In the genomic region with DNA sequence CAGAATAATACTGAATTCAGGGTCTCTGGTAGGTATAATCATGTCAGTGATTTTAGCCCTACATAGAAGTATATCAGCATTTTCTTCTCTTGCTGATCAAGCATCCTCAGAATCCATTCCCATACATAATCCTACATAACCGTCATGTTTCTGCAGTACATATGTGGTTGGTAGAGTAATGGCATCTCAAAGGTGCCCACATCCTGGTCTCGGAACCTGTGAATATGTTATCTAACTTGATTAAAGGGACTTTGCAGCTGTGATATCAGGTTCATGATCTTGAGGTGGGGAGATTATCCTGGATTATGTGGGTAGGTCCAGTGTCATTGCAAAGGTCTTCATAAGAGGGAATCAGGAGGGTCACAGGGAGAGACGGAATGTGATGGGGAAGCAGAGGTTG, we compare ENCODE assay signal across 34 cellular contexts.
"Had no signal": no experiment of that assay in that cellular context is flagged by ENCODE, and none has a peak within 500 bp of the region (broad histone marks: within the 10 kb centered on the region; RNA-seq: fewer than 3 reads in every experiment).

No MANE protein-coding gene starts in this region.

- H3K27me3 Mint-ChIP-seq: activated CD4-positive, alpha-beta memory T cell treated with anti-CD3 and anti-CD28 coated beads, Interleukin-2, amount 10 ng/mL, durations not matched to agents 7 days and 5 days; activated CD4-positive, alpha-beta T cell treated with anti-CD3 and anti-CD28 coated beads for 36 hours; activated CD4-positive, alpha-beta T cell treated with anti-CD3 and anti-CD28 coated beads, Interleukin-2, amount 10 ng/mL, durations not matched to agents 7 days and 5 days; activated CD8-positive, alpha-beta memory T cell treated with anti-CD3 and anti-CD28 coated beads, Interleukin-2, amount 10 ng/mL, durations not matched to agents 7 days and 5 days; activated naive CD4-positive, alpha-beta T cell treated with anti-CD3 and anti-CD28 coated beads, Interleukin-2, amount 10 ng/mL, durations not matched to agents 7 days and 5 days; activated naive CD4-positive, alpha-beta T cell treated with anti-CD3 and anti-CD28 coated beads, Interleukin-2, amount 50 U/mL, for 24 hours; activated naive CD8-positive, alpha-beta T cell; activated naive CD8-positive, alpha-beta T cell treated with anti-CD3 and anti-CD28 coated beads, Interleukin-2, amount 10 ng/mL, durations not matched to agents 7 days and 5 days; activated naive CD8-positive, alpha-beta T cell treated with anti-CD3 and anti-CD28 coated beads, Interleukin-2, amount 50 U/mL, for 24 hours; activated T-cell treated with anti-CD3 and anti-CD28 coated beads, Interleukin-2, amount 50 U/mL, for 24 hours had no signal

- H3K4me3 ChIP-seq: body of pancreas, breast epithelium had no signal

- H3K4me3 Mint-ChIP-seq: activated CD4-positive, alpha-beta memory T cell treated with anti-CD3 and anti-CD28 coated beads, Interleukin-2, amount 10 ng/mL, durations not matched to agents 7 days and 5 days; activated CD4-positive, alpha-beta T cell treated with anti-CD3 and anti-CD28 coated beads for 36 hours; activated CD4-positive, alpha-beta T cell treated with anti-CD3 and anti-CD28 coated beads, Interleukin-2, amount 10 ng/mL, durations not matched to agents 7 days and 5 days; activated CD8-positive, alpha-beta memory T cell treated with anti-CD3 and anti-CD28 coated beads, Interleukin-2, amount 10 ng/mL, durations not matched to agents 7 days and 5 days; activated CD8-positive, alpha-beta T cell treated with anti-CD3 and anti-CD28 coated beads, Interleukin-2, amount 10 ng/mL, durations not matched to agents 7 days and 5 days; activated naive CD4-positive, alpha-beta T cell treated with anti-CD3 and anti-CD28 coated beads, Interleukin-2, amount 10 ng/mL, durations not matched to agents 7 days and 5 days; activated naive CD4-positive, alpha-beta T cell treated with anti-CD3 and anti-CD28 coated beads, Interleukin-2, amount 50 U/mL, for 24 hours; activated naive CD8-positive, alpha-beta T cell; activated naive CD8-positive, alpha-beta T cell treated with anti-CD3 and anti-CD28 coated beads, Interleukin-2, amount 10 ng/mL, durations not matched to agents 7 days and 5 days; activated naive CD8-positive, alpha-beta T cell treated with anti-CD3 and anti-CD28 coated beads, Interleukin-2, amount 50 U/mL, for 24 hours; activated T-cell treated with anti-CD3 and anti-CD28 coated beads, Interleukin-2, amount 50 U/mL, for 24 hours; T-helper 2 cell treated with Interferon-gamma antibody and Interleukin-4, amounts not matched to agents 5 μg/mL and 100 μg/mL, for 36 hours had no signal

- H3K27ac ChIP-seq: body of pancreas, brain microvascular endothelial cell, breast epithelium, VCaP had no signal

- H3K4me1 ChIP-seq: body of pancreas, breast epithelium had no signal

- H3K4me1 Mint-ChIP-seq: activated CD4-positive, alpha-beta memory T cell treated with anti-CD3 and anti-CD28 coated beads, Interleukin-2, amount 10 ng/mL, durations not matched to agents 7 days and 5 days; activated CD4-positive, alpha-beta T cell treated with anti-CD3 and anti-CD28 coated beads for 36 hours; activated CD4-positive, alpha-beta T cell treated with anti-CD3 and anti-CD28 coated beads, Interleukin-2, amount 10 ng/mL, durations not matched to agents 7 days and 5 days; activated CD8-positive, alpha-beta memory T cell treated with anti-CD3 and anti-CD28 coated beads, Interleukin-2, amount 10 ng/mL, durations not matched to agents 7 days and 5 days; activated naive CD4-positive, alpha-beta T cell treated with anti-CD3 and anti-CD28 coated beads, Interleukin-2, amount 10 ng/mL, durations not matched to agents 7 days and 5 days; activated naive CD4-positive, alpha-beta T cell treated with anti-CD3 and anti-CD28 coated beads, Interleukin-2, amount 50 U/mL, for 24 hours; activated naive CD8-positive, alpha-beta T cell treated with anti-CD3 and anti-CD28 coated beads, Interleukin-2, amount 10 ng/mL, durations not matched to agents 7 days and 5 days; activated naive CD8-positive, alpha-beta T cell treated with anti-CD3 and anti-CD28 coated beads, Interleukin-2, amount 50 U/mL, for 24 hours had no signal

- H3K9me3 ChIP-seq: body of pancreas, breast epithelium had no signal

- H3K27me3 ChIP-seq: body of pancreas, brain microvascular endothelial cell, breast epithelium had no signal

- H3K9me3 Mint-ChIP-seq: activated CD4-positive, alpha-beta memory T cell treated with anti-CD3 and anti-CD28 coated beads, Interleukin-2, amount 10 ng/mL, durations not matched to agents 7 days and 5 days; activated CD4-positive, alpha-beta T cell treated with anti-CD3 and anti-CD28 coated beads, Interleukin-2, amount 10 ng/mL, durations not matched to agents 7 days and 5 days; activated naive CD4-positive, alpha-beta T cell treated with anti-CD3 and anti-CD28 coated beads, Interleukin-2, amount 10 ng/mL, durations not matched to agents 7 days and 5 days; activated naive CD4-positive, alpha-beta T cell treated with anti-CD3 and anti-CD28 coated beads, Interleukin-2, amount 50 U/mL, for 24 hours; activated naive CD8-positive, alpha-beta T cell treated with anti-CD3 and anti-CD28 coated beads, Interleukin-2, amount 10 ng/mL, durations not matched to agents 7 days and 5 days; activated naive CD8-positive, alpha-beta T cell treated with anti-CD3 and anti-CD28 coated beads, Interleukin-2, amount 50 U/mL, for 24 hours; activated T-cell treated with anti-CD3 and anti-CD28 coated beads, Interleukin-2, amount 50 U/mL, for 24 hours; activated T-helper 2 cell treated with anti-CD3 and anti-CD28 coated beads, Interferon-gamma antibody, Interleukin-2, Interleukin-4, amounts not matched to agents 10 μg/mL and 5 μg/mL and 100 μg/mL, durations not matched to agents 14 hours and 24 hours and 36 hours; T-helper 2 cell treated with Interferon-gamma antibody and Interleukin-4, amounts not matched to agents 5 μg/mL and 100 μg/mL, for 36 hours had no signal

- DNase-seq: activated CD4-positive, alpha-beta memory T cell treated with anti-CD3 and anti-CD28 coated beads, Interleukin-2, amount 10 ng/mL, durations not matched to agents 7 days and 5 days; activated CD4-positive, alpha-beta T cell treated with anti-CD3 and anti-CD28 coated beads for 1 hour; activated CD4-positive, alpha-beta T cell treated with anti-CD3 and anti-CD28 coated beads for 36 hours; activated CD4-positive, alpha-beta T cell treated with anti-CD3 and anti-CD28 coated beads for 48 hours; activated CD4-positive, alpha-beta T cell treated with anti-CD3 and anti-CD28 coated beads, Interleukin-2, amount 10 ng/mL, durations not matched to agents 7 days and 5 days; activated CD4-positive, alpha-beta T cell treated with anti-CD3 and anti-CD28 coated beads, Interleukin-2, amount 50 U/mL, for 48 hours; activated CD4-positive, CD25-positive, alpha-beta regulatory T cell; activated CD8-positive, alpha-beta memory T cell treated with anti-CD3 and anti-CD28 coated beads for 24 hours; activated CD8-positive, alpha-beta memory T cell treated with anti-CD3 and anti-CD28 coated beads, Interleukin-2, amount 10 ng/mL, durations not matched to agents 7 days and 5 days; activated CD8-positive, alpha-beta memory T cell treated with anti-CD3 and anti-CD28 coated beads, Interleukin-2, amount 50 U/mL, for 48 hours; activated CD8-positive, alpha-beta T cell treated with anti-CD3 and anti-CD28 coated beads, Interleukin-2, amount 10 ng/mL, durations not matched to agents 7 days and 5 days; activated effector memory CD4-positive, alpha-beta T cell treated with Interleukin-2 at 50 U/mL for 16 hours; activated gamma-delta T cell; activated naive CD4-positive, alpha-beta T cell treated with anti-CD3 and anti-CD28 coated beads, Interleukin-2, amount 10 ng/mL, durations not matched to agents 7 days and 5 days; activated naive CD4-positive, alpha-beta T cell treated with Interleukin-2 at 50 U/mL for 16 hours; activated naive CD8-positive, alpha-beta T cell treated with anti-CD3 and anti-CD28 coated beads, Interleukin-2, amount 10 ng/mL, durations not matched to agents 7 days and 5 days; activated naive CD8-positive, alpha-beta T cell treated with anti-CD3 and anti-CD28 coated beads, Interleukin-2, amount 50 U/mL, for 24 hours; activated T-cell treated with anti-CD3 and anti-CD28 coated beads, Interleukin-2, amount 50 U/mL, for 24 hours; activated T-cell treated with anti-CD3 and anti-CD28 coated beads, Interleukin-2, amount 50 U/mL, for 48 hours; amygdala; anterior cingulate cortex; body of pancreas; brain microvascular endothelial cell; central memory CD4-positive, alpha-beta T cell; T-helper 9 cell had no signal

- H3K27ac Mint-ChIP-seq: activated CD4-positive, alpha-beta memory T cell treated with anti-CD3 and anti-CD28 coated beads, Interleukin-2, amount 10 ng/mL, durations not matched to agents 7 days and 5 days; activated CD4-positive, alpha-beta T cell treated with anti-CD3 and anti-CD28 coated beads for 36 hours; activated CD4-positive, alpha-beta T cell treated with anti-CD3 and anti-CD28 coated beads, Interleukin-2, amount 10 ng/mL, durations not matched to agents 7 days and 5 days; activated CD8-positive, alpha-beta memory T cell treated with anti-CD3 and anti-CD28 coated beads, Interleukin-2, amount 10 ng/mL, durations not matched to agents 7 days and 5 days; activated CD8-positive, alpha-beta T cell treated with anti-CD3 and anti-CD28 coated beads, Interleukin-2, amount 10 ng/mL, durations not matched to agents 7 days and 5 days; activated naive CD4-positive, alpha-beta T cell treated with anti-CD3 and anti-CD28 coated beads, Interleukin-2, amount 10 ng/mL, durations not matched to agents 7 days and 5 days; activated naive CD4-positive, alpha-beta T cell treated with anti-CD3 and anti-CD28 coated beads, Interleukin-2, amount 50 U/mL, for 24 hours; activated naive CD8-positive, alpha-beta T cell; activated naive CD8-positive, alpha-beta T cell treated with anti-CD3 and anti-CD28 coated beads, Interleukin-2, amount 10 ng/mL, durations not matched to agents 7 days and 5 days; activated naive CD8-positive, alpha-beta T cell treated with anti-CD3 and anti-CD28 coated beads, Interleukin-2, amount 50 U/mL, for 24 hours; activated T-cell treated with anti-CD3 and anti-CD28 coated beads, Interleukin-2, amount 50 U/mL, for 24 hours; activated T-helper 2 cell treated with anti-CD3 and anti-CD28 coated beads, Interferon-gamma antibody, Interleukin-2, Interleukin-4, amounts not matched to agents 10 μg/mL and 5 μg/mL and 100 μg/mL, durations not matched to agents 14 hours and 24 hours and 36 hours; T-helper 2 cell treated with Interferon-gamma antibody and Interleukin-4, amounts not matched to agents 5 μg/mL and 100 μg/mL, for 36 hours had no signal

- ATAC-seq: activated CD4-positive, alpha-beta T cell treated with anti-CD3 and anti-CD28 coated beads for 36 hours; activated CD4-positive, CD25-positive, alpha-beta regulatory T cell treated with anti-CD3 and anti-CD28 coated beads, Interleukin-2, amount 50 U/mL, for 24 hours; activated CD8-positive, alpha-beta memory T cell treated with anti-CD3 and anti-CD28 coated beads, Interleukin-2, amount 10 ng/mL, durations not matched to agents 7 days and 5 days; activated CD8-positive, alpha-beta T cell treated with anti-CD3 and anti-CD28 coated beads, Interleukin-2, amount 10 ng/mL, durations not matched to agents 7 days and 5 days; activated naive CD8-positive, alpha-beta T cell treated with anti-CD3 and anti-CD28 coated beads, Interleukin-2, amount 50 U/mL, for 24 hours; body of pancreas had no signal

- H3K36me3 ChIP-seq: breast epithelium had no signal

- FAIRE-seq: astrocyte, TTC549 had no signal
